In the genomic region with DNA sequence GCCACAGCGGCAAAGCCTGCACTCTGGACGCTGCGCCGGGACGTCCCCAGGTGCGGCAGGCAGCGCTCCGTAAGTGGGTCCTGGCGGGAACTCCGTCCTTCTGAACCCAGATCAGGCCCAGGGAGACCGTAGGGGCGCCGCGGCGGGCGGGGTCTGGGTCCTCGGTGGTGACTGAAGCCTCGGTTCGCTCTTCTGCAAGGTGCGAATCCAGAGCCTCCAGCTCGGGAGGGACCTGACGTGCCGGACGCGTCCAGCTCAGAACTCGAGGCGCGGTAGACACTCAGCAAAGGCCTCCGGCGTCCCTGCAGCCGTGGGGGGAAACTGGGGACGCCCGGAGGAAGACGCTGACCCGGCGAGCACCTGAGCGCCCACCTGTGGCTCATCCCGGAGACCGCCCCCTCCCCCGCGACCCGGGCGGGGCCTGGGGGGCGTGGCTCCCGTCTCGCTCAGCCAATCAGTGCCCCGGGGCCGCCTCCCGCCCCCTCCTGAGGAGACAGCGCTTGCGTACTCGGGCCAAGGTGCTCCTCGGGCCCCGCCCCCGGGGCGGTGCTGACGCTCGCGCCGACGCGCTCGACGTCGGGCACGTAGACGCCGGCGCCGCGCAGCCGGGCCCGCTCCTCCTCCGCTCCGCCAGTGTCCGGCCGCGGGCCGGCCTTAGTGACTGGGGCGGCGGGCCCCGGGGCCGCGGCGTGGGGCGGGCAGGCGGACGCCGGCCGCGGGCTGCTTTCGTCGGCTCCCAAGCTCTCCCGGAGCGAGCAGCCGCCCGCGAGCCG, we compare ENCODE assay signal across 1 cellular context.
TF ChIP-seq lines count a peak whose summit lies in the region.

Gene PPFIA1 (plus strand): TSS at position 587 of the 773 bp plus-strand sequence. CDS start 1,483 bp downstream, outside the sequence.

TF ChIP-seq in IMR-90, 13 proteins besides CTCF, POLR2A, EP300 and RAD21 (continued from another document):
- TF ChIP-seq MAZ (IDR thresholded peaks at IDR 0.05; ENCODE audit: borderline replicate concordance, low read depth, low read length) (peak; percentile 97), CEBPB (IDR thresholded peaks at IDR 0.05; ENCODE audit: low read depth, low read length) (no peak), MAFK (IDR thresholded peaks at IDR 0.05; ENCODE audit: low read depth, low read length) (no peak), CHD1 (IDR thresholded peaks at IDR 0.05; ENCODE audit: low read depth, low read length) (no peak), BHLHE40 (IDR thresholded peaks at IDR 0.05; ENCODE audit: low read depth, low read length) (no peak), RCOR1 (IDR thresholded peaks at IDR 0.05; ENCODE audit: insufficient replicate concordance, low read length) (no peak), NFE2L2 (IDR thresholded peaks at IDR 0.05; ENCODE audit: low read depth, low read length) (0 out of 2 replicates have a peak, but pooled peaks have one; percentile 6), RFX5 (IDR thresholded peaks at IDR 0.05; ENCODE audit: low read depth, low read length) (no peak)
